ENCODE assay signal across 1 cellular context in genomic region chr9:124768275-124768674, GRCh38.
A peak's percentile ranks its signal among the peaks of the same experiment; 100 is the strongest.
TF ChIP-seq lines count a peak whose summit lies in the region.

No MANE protein-coding gene starts in this region.

TF ChIP-seq in HEK293, 187 proteins besides CTCF, POLR2A, EP300 and RAD21:
- no peak for TF ChIP-seq ZNF792 (tag by site-specific recombination; IDR thresholded peaks at IDR 0.05)
- TF ChIP-seq PRDM6 (tag by site-specific recombination; IDR thresholded peaks at IDR 0.05): peak; percentile 39; the same call in 1 of the 2 replicates
TF ChIP-seq in HEK293: peak in this region for 1.
